Comparison of ENCODE assay signal across 27 cellular contexts in the genomic region with DNA sequence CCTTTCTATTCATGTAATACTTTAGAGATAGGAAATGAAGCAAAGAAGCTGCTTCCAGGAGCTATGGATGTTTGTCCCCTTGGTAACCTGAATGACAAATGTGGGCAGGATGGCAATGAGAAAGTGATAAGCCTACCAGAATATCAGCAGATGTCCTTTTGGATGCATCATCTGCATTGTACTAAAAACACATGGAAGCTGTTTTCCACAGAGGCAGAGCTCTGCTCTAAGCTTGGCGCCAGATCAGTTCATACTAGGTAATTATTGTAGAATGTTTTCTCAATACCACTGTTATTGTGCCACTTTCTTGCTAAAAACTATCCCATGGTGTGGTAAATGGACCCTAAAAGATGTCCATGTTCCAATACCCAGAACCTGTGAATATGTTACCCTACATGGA.
"Had no signal": no experiment of that assay in that cellular context is flagged by ENCODE, and none has a peak within 500 bp of the region (broad histone marks: within the 10 kb centered on the region; RNA-seq: fewer than 3 reads in every experiment).

No MANE protein-coding gene starts in this region.

- H3K36me3 Mint-ChIP-seq: activated naive CD4-positive, alpha-beta T cell treated with anti-CD3 and anti-CD28 coated beads, Interleukin-2, amount 50 U/mL, for 24 hours had no signal

- DNase-seq: activated CD4-positive, alpha-beta T cell treated with anti-CD3 and anti-CD28 coated beads for 48 hours; activated CD4-positive, alpha-beta T cell treated with anti-CD3 and anti-CD28 coated beads, Interleukin-2, amount 50 U/mL, for 4 hours; activated CD4-positive, CD25-positive, alpha-beta regulatory T cell treated with anti-CD3 and anti-CD28 coated beads, Interleukin-2, amount 50 U/mL, for 72 hours; activated CD8-positive, alpha-beta memory T cell treated with anti-CD3 and anti-CD28 coated beads, Interleukin-2, amount 50 U/mL, for 48 hours; activated CD8-positive, alpha-beta T cell treated with anti-CD3 and anti-CD28 coated beads, Interleukin-2, amount 10 ng/mL, durations not matched to agents 7 days and 5 days; activated effector memory CD4-positive, alpha-beta T cell treated with Interleukin-2 at 50 U/mL for 16 hours; activated naive CD4-positive, alpha-beta T cell; activated T-cell treated with anti-CD3 and anti-CD28 coated beads, Interleukin-2, amount 50 U/mL, for 1 hour; amniotic stem cell; body of pancreas; central memory CD4-positive, alpha-beta T cell; MG63; NCI-H1105; NCI-H1436; NCI-H187 treated with DMSO at 0.1 percent for 48 hours; NCI-H2171; NCI-H2227 treated with DMSO at 0.1 percent for 48 hours; NCI-H446 treated with DMSO at 0.1 percent for 48 hours; NCI-H526 treated with DMSO at 0.1 percent for 48 hours; NCI-H82; RPMI8226; SW 1271 had no signal

- H3K9me3 ChIP-seq: body of pancreas had no signal

- H3K27me3 ChIP-seq: ascending aorta, body of pancreas, MG63 had no signal

- H3K27ac ChIP-seq: ascending aorta, body of pancreas, SK-N-MC had no signal

- H3K4me1 ChIP-seq: body of pancreas had no signal

- H3K36me3 ChIP-seq: ascending aorta, MG63 had no signal

- H3K27ac Mint-ChIP-seq: activated CD8-positive, alpha-beta T cell treated with anti-CD3 and anti-CD28 coated beads, Interleukin-2, amount 10 ng/mL, durations not matched to agents 7 days and 5 days; activated naive CD4-positive, alpha-beta T cell treated with anti-CD3 and anti-CD28 coated beads, Interleukin-2, amount 50 U/mL, for 24 hours; activated T-helper 1 cell treated with anti-CD3 and anti-CD28 coated beads, Interleukin-12 subunit alpha, Interleukin-12 subunit beta, Interleukin-2, Interleukin-4 antibody, amounts not matched to agents 30 ng/mL and 10 ng/mL and 1 ng/mL, durations not matched to agents 14 hours and 24 hours and 36 hours; WTC11 had no signal

- H3K4me3 ChIP-seq: ascending aorta, body of pancreas, MG63, SK-N-MC had no signal

- H3K4me3 Mint-ChIP-seq: activated CD8-positive, alpha-beta T cell treated with anti-CD3 and anti-CD28 coated beads, Interleukin-2, amount 10 ng/mL, durations not matched to agents 7 days and 5 days; activated naive CD4-positive, alpha-beta T cell treated with anti-CD3 and anti-CD28 coated beads, Interleukin-2, amount 50 U/mL, for 24 hours; activated T-helper 1 cell treated with anti-CD3 and anti-CD28 coated beads, Interleukin-12 subunit alpha, Interleukin-12 subunit beta, Interleukin-2, Interleukin-4 antibody, amounts not matched to agents 30 ng/mL and 10 ng/mL and 1 ng/mL, durations not matched to agents 14 hours and 24 hours and 36 hours; WTC11 had no signal

- H3K4me1 Mint-ChIP-seq: activated naive CD4-positive, alpha-beta T cell treated with anti-CD3 and anti-CD28 coated beads, Interleukin-2, amount 50 U/mL, for 24 hours had no signal
